Comparison of ENCODE assay signal across 40 cellular contexts in the genomic region with DNA sequence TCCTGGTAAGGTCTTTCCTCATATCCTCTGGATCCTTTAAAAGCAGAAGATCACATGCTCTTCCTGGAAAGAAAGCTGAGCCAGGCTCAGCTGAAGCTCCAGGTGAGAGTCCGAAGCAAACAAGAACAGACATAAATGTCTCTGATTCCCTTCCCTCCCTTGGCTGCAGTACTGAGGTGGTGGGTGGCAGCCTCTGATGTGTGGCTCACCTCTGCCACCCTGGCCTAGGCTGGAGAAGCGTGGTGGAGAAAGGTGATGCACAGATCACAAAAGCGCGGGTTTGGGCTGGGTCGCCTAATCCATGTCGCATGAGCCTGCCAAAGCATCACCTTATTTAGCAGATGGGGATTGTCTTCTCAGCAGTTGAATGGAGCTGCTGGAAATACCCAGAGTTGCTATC. TPM values are rescaled to one million over a fixed set of nuclear protein-coding genes. Genes with fewer than 3 reads are reported as not detected.
A peak's percentile ranks its signal among the peaks of the same experiment; 100 is the strongest.
DNase-seq lines count a peak whose midpoint lies in the region; ATAC-seq, FAIRE-seq and TF ChIP-seq lines count a peak whose summit lies in the region.
"Had no signal": no experiment of that assay in that cellular context is flagged by ENCODE, and none has a peak within 500 bp of the region (broad histone marks: within the 10 kb centered on the region; RNA-seq: fewer than 3 reads in every experiment).

No MANE protein-coding gene starts in this region.

- no peak overlapping the region for H3K4me3 Mint-ChIP-seq in HFFc6
- H3K4me3 Mint-ChIP-seq: B cell; CD14-positive monocyte; CD4-positive, alpha-beta memory T cell; CD4-positive, alpha-beta T cell; CD4-positive, CD25-positive, alpha-beta regulatory T cell; CD8-positive, alpha-beta memory T cell; CD8-positive, alpha-beta T cell had no signal

- no peaks in the 10 kb centered on the region for H3K9me3 Mint-ChIP-seq in HFFc6
- H3K9me3 Mint-ChIP-seq: CD14-positive monocyte; CD4-positive, alpha-beta T cell; CD8-positive, alpha-beta memory T cell; CD8-positive, alpha-beta T cell had no signal

- no peak for FAIRE-seq in RCC 7860 (lab: Jason Lieb, UNC)
- FAIRE-seq: A204.1, A549, D721Med had no signal

- no peaks in the 10 kb centered on the region for H3K4me1 ChIP-seq in SJSA1 (replicated peaks)
- H3K4me1 ChIP-seq: A549; BE2C; BLaER1; BLaER1 treated with 17β-estradiol and CSF1 and Interleukin-3, amounts not matched to agents 10 nM and 100 nM; Caco-2 had no signal

- peaks cover 93% of the 10 kb centered on the region for H3K27me3 ChIP-seq in SJSA1 (replicated peaks)
- H3K27me3 ChIP-seq: BLaER1; BLaER1 treated with 17β-estradiol and CSF1 and Interleukin-3, amounts not matched to agents 10 nM and 100 nM had no signal

- H3K36me3 ChIP-seq in SJSA1 = no peaks in the 10 kb centered on the region
- H3K36me3 ChIP-seq: BE2C; BLaER1; BLaER1 treated with 17β-estradiol and CSF1 and Interleukin-3, amounts not matched to agents 10 nM and 100 nM had no signal

- H3K4me3 ChIP-seq in SJSA1 = no peak overlapping the region
- H3K4me3 ChIP-seq: A549; BLaER1; BLaER1 treated with 17β-estradiol and CSF1 and Interleukin-3, amounts not matched to agents 10 nM and 100 nM had no signal

- intact Hi-C loops in cardiac septum (cut with DNase I) = no loop called here
- intact Hi-C loops in Right ventricle myocardium superior (cut with DNase I) = no loop called here
- intact Hi-C loops in posterior vena cava (cut with DNase I) = no loop called here

- peaks cover 52% of the 10 kb centered on the region for H3K27me3 Mint-ChIP-seq in HFFc6 (ENCODE audit: insufficient read depth)

- H3K4me1 Mint-ChIP-seq in HFFc6 (ENCODE audit: low read depth) = no peaks in the 10 kb centered on the region
- H3K4me1 Mint-ChIP-seq: B cell; CD14-positive monocyte; CD4-positive, alpha-beta memory T cell; CD4-positive, CD25-positive, alpha-beta regulatory T cell; CD8-positive, alpha-beta memory T cell had no signal

- no peak overlapping the region for H3K27ac ChIP-seq in SJSA1
- H3K27ac ChIP-seq: 22Rv1; A549; BLaER1; BLaER1 treated with 17β-estradiol and CSF1 and Interleukin-3, amounts not matched to agents 10 nM and 100 nM; C4-2B had no signal

- peaks cover 18% of the 10 kb centered on the region for H3K9me3 ChIP-seq in SJSA1 (replicated peaks)
- H3K9me3 ChIP-seq: A549; BE2C; BLaER1; BLaER1 treated with 17β-estradiol and CSF1 and Interleukin-3, amounts not matched to agents 10 nM and 100 nM; Caco-2 had no signal

- H3K27ac Mint-ChIP-seq in HFFc6 = no peak overlapping the region
- H3K27ac Mint-ChIP-seq: B cell; CD14-positive monocyte; CD4-positive, alpha-beta memory T cell; CD4-positive, alpha-beta T cell; CD4-positive, CD25-positive, alpha-beta regulatory T cell; CD8-positive, alpha-beta memory T cell; CD8-positive, alpha-beta T cell had no signal

- ATAC-seq in Right ventricle myocardium superior (ENCODE audit: poor library complexity) = no peak
- ATAC-seq: A549; CD8-positive, alpha-beta T cell had no signal

- peak; percentile 47 for DNase-seq in cardiac septum (ENCODE audit: low spot score)
- DNase-seq in Right ventricle myocardium superior = no peak
- DNase-seq in SJSA1 (ENCODE audit: low read depth in 1 of 2, low spot score in 2 of 2) = peak; percentile 76 to 86
- DNase-seq in mesenteric fat pad (ENCODE audit: low spot score) = peak; percentile 28
- DNase-seq in posterior vena cava (ENCODE audit: low spot score) = peak; percentile 19
- DNase-seq in HFFc6 = no peak
- no peak for DNase-seq in RCC 7860 (ENCODE audit: low spot score)
- no peak for DNase-seq in NCI-H2081 (lab: John Stamatoyannopoulos, UW)
- DNase-seq: 8988T; ACHN; AML-193; BE2C; C1 segment of cervical spinal cord; Caco-2; Calu3; CD4-positive, alpha-beta memory T cell; CD4-positive, alpha-beta T cell; CD4-positive, CD25-positive, alpha-beta regulatory T cell; CD8-positive, alpha-beta memory T cell; CD8-positive, alpha-beta T cell; COR-L47; DMS 273 treated with DMSO at 0.1 percent for 48 hours; DMS153; DMS53; DMS79; DMS79 treated with DMSO at 0.1 percent for 48 hours; DND-41; EL had no signal

- H3K36me3 Mint-ChIP-seq in HFFc6 (ENCODE audit: low read depth) = no peaks in the 10 kb centered on the region
- H3K36me3 Mint-ChIP-seq: CD14-positive monocyte; CD4-positive, alpha-beta memory T cell; CD4-positive, CD25-positive, alpha-beta regulatory T cell; CD8-positive, alpha-beta memory T cell; CD8-positive, alpha-beta T cell had no signal

- no peak for TF ChIP-seq CTCF in HFFc6 (IDR thresholded peaks at IDR 0.05)

RNA-seq across cellular contexts. Expression of gene KRT76, which starts 2.8 kb away (rescaled TPM):
- not detected for total RNA-seq in cardiac septum
- not detected for total RNA-seq in Right ventricle myocardium superior
- total RNA-seq in SJSA1 (2014; rRNA removed; shearing (Covaris generic)) = 0.21 TPM in 1 of 2 replicates, not detected in the other
- total RNA-seq in mesenteric fat pad = not detected
- not detected for total RNA-seq in posterior vena cava
- not detected for total RNA-seq in HFFc6 (2021; fragmentation: NEBNext Ultra II Directional; extraction: Animal tissue kit (Norgen Biotek cat#: 25700))
- total RNA-seq: A172; A673; B cell; Caco-2; Calu3; CD4-positive, alpha-beta memory T cell; CD4-positive, alpha-beta T cell; CD4-positive, CD25-positive, alpha-beta regulatory T cell; CD8-positive, alpha-beta memory T cell; CD8-positive, alpha-beta T cell; Daoy had no signal

RNA-seq across cellular contexts. Expression of gene KRT3, which starts 16.0 kb away (rescaled TPM):
- total RNA-seq in cardiac septum (not detected), Right ventricle myocardium superior (not detected), mesenteric fat pad (not detected), posterior vena cava (not detected)
- total RNA-seq in SJSA1 (2014; rRNA removed; shearing (Covaris generic)) = 0.08 TPM in 1 of 2 replicates, not detected in the other
- not detected for total RNA-seq in HFFc6 (2021; fragmentation: NEBNext Ultra II Directional; extraction: Animal tissue kit (Norgen Biotek cat#: 25700))
- total RNA-seq: A172; A673; B cell; Caco-2; Calu3; CD4-positive, alpha-beta memory T cell; CD4-positive, alpha-beta T cell; CD4-positive, CD25-positive, alpha-beta regulatory T cell; CD8-positive, alpha-beta memory T cell; CD8-positive, alpha-beta T cell; Daoy had no signal

RNA-seq across cellular contexts. Expression of gene KRT4, which starts 34.0 kb away (rescaled TPM):
- total RNA-seq in cardiac septum = not detected
- total RNA-seq in Right ventricle myocardium superior = not detected
- not detected in 2 replicates for total RNA-seq in SJSA1 (2014; rRNA removed; shearing (Covaris generic))
- not detected for total RNA-seq in mesenteric fat pad
- total RNA-seq in posterior vena cava = not detected
- total RNA-seq in HFFc6 (2021; fragmentation: NEBNext Ultra II Directional; extraction: Animal tissue kit (Norgen Biotek cat#: 25700)) = under 1 TPM in 4 of 6 experiments, not detected in 2; 0.18 to 0.31 (median 0.30) TPM
- total RNA-seq: A172; A673; B cell; Calu3; CD4-positive, alpha-beta memory T cell; CD4-positive, alpha-beta T cell; CD4-positive, CD25-positive, alpha-beta regulatory T cell; CD8-positive, alpha-beta memory T cell; CD8-positive, alpha-beta T cell; Daoy had no signal

RNA-seq across cellular contexts. Expression of gene KRT79, which starts 54.2 kb away (rescaled TPM):
- not detected for total RNA-seq in cardiac septum
- total RNA-seq in Right ventricle myocardium superior = not detected
- total RNA-seq in SJSA1 (2014; rRNA removed; shearing (Covaris generic)) = 0.08 and 1.1 TPM in 2 replicates
- total RNA-seq in mesenteric fat pad = 2.4 TPM
- not detected for total RNA-seq in posterior vena cava
- not detected for total RNA-seq in HFFc6 (2021; fragmentation: NEBNext Ultra II Directional; extraction: Animal tissue kit (Norgen Biotek cat#: 25700))
- total RNA-seq: A673; B cell; Caco-2; Calu3; CD4-positive, alpha-beta memory T cell; CD4-positive, alpha-beta T cell; CD4-positive, CD25-positive, alpha-beta regulatory T cell; CD8-positive, alpha-beta memory T cell; CD8-positive, alpha-beta T cell had no signal

Comparison
In these comparisons a context has a peak if more than half of its experiments do, and no peak if none do; other contexts are left out.
1. DNase-seq: peak in cardiac septum (single experiment), SJSA1 (2 of 2), mesenteric fat pad (single experiment) and posterior vena cava (single experiment); none in Right ventricle myocardium superior (single experiment), HFFc6 (single experiment), RCC 7860 (single experiment) and NCI-H2081 (0 of 2).